In the genomic region with DNA sequence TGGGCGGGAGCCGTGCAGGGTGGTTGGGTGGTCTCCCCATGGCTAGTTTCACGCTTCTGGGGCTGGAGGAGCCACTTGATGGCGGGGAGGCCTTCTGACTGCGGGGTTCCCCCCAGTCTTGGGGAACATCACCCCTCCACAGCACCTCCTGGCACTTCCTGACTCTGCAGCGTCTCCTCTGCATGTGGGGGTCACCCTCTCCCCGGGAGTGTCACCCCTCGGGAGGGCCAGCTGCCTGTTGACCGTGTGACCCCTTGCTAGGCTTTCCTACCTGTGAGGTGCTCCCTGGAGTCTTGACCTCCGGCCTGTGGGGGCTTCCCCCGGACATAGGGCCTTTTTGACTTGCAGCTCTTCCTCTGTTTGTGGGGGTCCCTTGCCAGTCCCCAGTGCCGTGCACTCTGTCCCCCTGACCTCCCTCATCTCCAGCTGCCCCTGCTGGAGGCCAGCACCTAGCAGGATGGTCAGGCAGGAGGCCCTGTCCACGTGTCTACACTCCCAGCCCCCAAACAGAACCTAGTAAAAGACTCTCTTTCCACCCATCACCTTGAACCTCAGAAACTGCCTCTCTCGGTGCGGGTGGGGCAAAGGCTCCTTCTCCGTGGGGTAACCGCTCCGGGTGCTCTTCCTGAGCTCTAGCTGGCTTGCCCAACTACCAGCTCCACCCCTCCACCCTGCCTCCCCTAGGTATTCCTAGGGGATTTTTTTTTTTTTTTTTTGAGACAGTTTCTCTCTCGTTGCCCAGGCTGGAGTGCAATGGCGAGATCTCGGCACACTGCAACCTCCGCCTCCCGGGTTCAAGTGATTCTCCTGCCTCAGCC, we compare ENCODE assay signal across 8 cellular contexts. TPM values are rescaled to one million over a fixed set of nuclear protein-coding genes. Genes with fewer than 3 reads are reported as not detected.
A peak's percentile ranks its signal among the peaks of the same experiment; 100 is the strongest.
DNase-seq lines count a peak whose midpoint lies in the region; ATAC-seq, FAIRE-seq and TF ChIP-seq lines count a peak whose summit lies in the region.

No MANE protein-coding gene starts in this region.

- H3K4me2 ChIP-seq in BLaER1: peak overlapping the region; percentile 98
- peak overlapping the region; percentile 90 for H3K4me2 ChIP-seq in GM23338

- H3K9ac ChIP-seq in BLaER1 (peak overlapping the region; percentile 84), iPS-18a (ENCODE audit: low read length) (peak overlapping the region; percentile 31), stomach smooth muscle (ENCODE audit: low read length in 2 of 2) (peak overlapping the region; percentile 76 to 87)

- CTCF ChIA-PET in activated CD4-positive, alpha-beta memory T cell treated with anti-CD3 and anti-CD28 coated beads, Interleukin-2, amount 10 ng/mL, durations not matched to agents 7 days and 5 days (lab: Charles Lee): interaction anchor here (0.7 kb wide), 1 partner anchor 1850 kb away, joined by 3 read pairs; no protein-coding TSS in a partner anchor

- H3K36me3 ChIP-seq in BLaER1 (peaks cover 16% of the 10 kb centered on the region; the same call in 1 of the 2 replicates), GM23338 (ENCODE audit: insufficient read depth) (peaks cover 7% of the 10 kb centered on the region), iPS-18a (ENCODE audit: control insufficient read depth, low read depth, low read length) (no peaks in the 10 kb centered on the region), stomach smooth muscle (ENCODE audit: control insufficient read depth in 2 of 2, insufficient read depth in 2 of 2, low read length in 2 of 2) (no peaks in the 10 kb centered on the region)

- H3K27me3 ChIP-seq in BLaER1 (no peaks in the 10 kb centered on the region), GM23338 (ENCODE audit: insufficient read depth) (no peaks in the 10 kb centered on the region), iPS-18a (ENCODE audit: control insufficient read depth, insufficient read depth, low read length) (no peaks in the 10 kb centered on the region), stomach smooth muscle (ENCODE audit: control insufficient read depth in 1 of 2, insufficient read depth in 2 of 2, low read length in 2 of 2) (no peaks in the 10 kb centered on the region)

- H3K4me3 ChIP-seq in BLaER1 (peak overlapping the region; percentile 92), GM23338 (peak overlapping the region; percentile 91), iPS-18a (ENCODE audit: low read length) (peak overlapping the region; percentile 73), stomach smooth muscle (ENCODE audit: low read length in 2 of 2) (peak overlapping the region; percentile 88)

- POLR2A ChIA-PET in activated CD4-positive, alpha-beta memory T cell treated with anti-CD3 and anti-CD28 coated beads, Interleukin-2, amount 10 ng/mL, durations not matched to agents 7 days and 5 days (lab: Charles Lee): no interaction called here

- DNase-seq in GM23338 (ENCODE audit: low spot score) (no peak), frontal cortex (ENCODE audit: low spot score in 2 of 2) (no peak), pons (ENCODE audit: low spot score) (no peak)
- DNase-seq in activated CD4-positive, alpha-beta memory T cell treated with anti-CD3 and anti-CD28 coated beads, Interleukin-2, amount 10 ng/mL, durations not matched to agents 7 days and 5 days: no peak

- TF ChIP-seq CTCF in GM23338 (conservative IDR thresholded peaks at IDR 0.05; ENCODE audit: low read depth in 2 of 2): no peak

- H3K9me3 Mint-ChIP-seq in GM23338: peaks cover 22% of the 10 kb centered on the region
- peaks cover 6% of the 10 kb centered on the region for H3K9me3 Mint-ChIP-seq in activated CD4-positive, alpha-beta memory T cell treated with anti-CD3 and anti-CD28 coated beads, Interleukin-2, amount 10 ng/mL, durations not matched to agents 7 days and 5 days

- H3K4me3 Mint-ChIP-seq in GM23338: peak overlapping the region; percentile 85
- peak overlapping the region; percentile 61 for H3K4me3 Mint-ChIP-seq in activated CD4-positive, alpha-beta memory T cell treated with anti-CD3 and anti-CD28 coated beads, Interleukin-2, amount 10 ng/mL, durations not matched to agents 7 days and 5 days

- ATAC-seq in GM23338: no peak; the same call in 2 of the 3 replicates
- ATAC-seq in HG02571 (IDR thresholded peaks at IDR 0.05; ENCODE audit: unreplicated experiment): no peak

- H3K9me2 ChIP-seq in GM23338 (ENCODE audit: insufficient read depth): no peaks in the 10 kb centered on the region

- no peak overlapping the region; the same call in 1 of the 2 replicates for H3K27ac Mint-ChIP-seq in GM23338
- H3K27ac Mint-ChIP-seq in activated CD4-positive, alpha-beta memory T cell treated with anti-CD3 and anti-CD28 coated beads, Interleukin-2, amount 10 ng/mL, durations not matched to agents 7 days and 5 days: peak overlapping the region; percentile 40

- H3K27ac ChIP-seq in BLaER1 (peak overlapping the region; percentile 74), GM23338 (ENCODE audit: low read depth) (no peak overlapping the region), iPS-18a (ENCODE audit: low read length) (no peak overlapping the region), stomach smooth muscle (ENCODE audit: low read length) (no peak overlapping the region)

- H4K20me1 ChIP-seq in BLaER1: peaks cover 30% of the 10 kb centered on the region
- peaks cover 31% of the 10 kb centered on the region for H4K20me1 ChIP-seq in GM23338 (replicated peaks; ENCODE audit: insufficient read depth)

- peaks cover 10% of the 10 kb centered on the region for H3F3A ChIP-seq in GM23338 (replicated peaks; ENCODE audit: low read depth)

- H3K36me3 Mint-ChIP-seq in GM23338 (ENCODE audit: low read depth): peaks cover 19% of the 10 kb centered on the region
- no peaks in the 10 kb centered on the region for H3K36me3 Mint-ChIP-seq in activated CD4-positive, alpha-beta memory T cell treated with anti-CD3 and anti-CD28 coated beads, Interleukin-2, amount 10 ng/mL, durations not matched to agents 7 days and 5 days (ENCODE audit: low read depth)

- FAIRE-seq in frontal cortex (lab: Jason Lieb, UNC): no peak

- peaks cover 23% of the 10 kb centered on the region for H3K4me1 ChIP-seq in BLaER1
- peaks cover 40% of the 10 kb centered on the region for H3K4me1 ChIP-seq in GM23338 (ENCODE audit: insufficient read depth)
- H3K4me1 ChIP-seq in iPS-18a (ENCODE audit: control insufficient read depth, low read depth, low read length): peaks cover 4% of the 10 kb centered on the region
- peaks cover 14% of the 10 kb centered on the region for H3K4me1 ChIP-seq in stomach smooth muscle (ENCODE audit: control insufficient read depth, insufficient read depth, low read length)

- H3K9me3 ChIP-seq in BLaER1 (peaks cover 13% of the 10 kb centered on the region), iPS-18a (ENCODE audit: control insufficient read depth, low read depth, low read length) (no peaks in the 10 kb centered on the region), stomach smooth muscle (ENCODE audit: control insufficient read depth in 2 of 2, low read length in 2 of 2) (no peaks in the 10 kb centered on the region)

- peak overlapping the region; percentile 56; the same call in 1 of the 2 replicates for H2AFZ ChIP-seq in GM23338

- peaks cover 6% of the 10 kb centered on the region for H3K27me3 Mint-ChIP-seq in GM23338 (ENCODE audit: insufficient read depth, low read depth, poor library complexity)
- peaks cover 14% of the 10 kb centered on the region for H3K27me3 Mint-ChIP-seq in activated CD4-positive, alpha-beta memory T cell treated with anti-CD3 and anti-CD28 coated beads, Interleukin-2, amount 10 ng/mL, durations not matched to agents 7 days and 5 days

- peaks cover 43% of the 10 kb centered on the region for H3K4me1 Mint-ChIP-seq in GM23338
- peaks cover 16% of the 10 kb centered on the region for H3K4me1 Mint-ChIP-seq in activated CD4-positive, alpha-beta memory T cell treated with anti-CD3 and anti-CD28 coated beads, Interleukin-2, amount 10 ng/mL, durations not matched to agents 7 days and 5 days

- H3K79me2 ChIP-seq in GM23338 (replicated peaks; ENCODE audit: insufficient read depth): peaks cover 54% of the 10 kb centered on the region

TF ChIP-seq in GM23338, 12 proteins besides CTCF, POLR2A, EP300 and RAD21 (continues in another document):
- TF ChIP-seq EZH2phosphoT487 (IDR thresholded peaks at IDR 0.05; ENCODE audit: unreplicated experiment) (no peak), EZH2 (IDR thresholded peaks at IDR 0.05; ENCODE audit: low read depth, unreplicated experiment) (no peak), POLR2AphosphoS5 (IDR thresholded peaks at IDR 0.05; ENCODE audit: low read depth) (no peak), NANOG (IDR thresholded peaks at IDR 0.05; ENCODE audit: borderline replicate concordance) (no peak), ETS1 (IDR thresholded peaks at IDR 0.05) (no peak), ZNF114 (CRISPR knock-in tag; IDR thresholded peaks at IDR 0.05) (no peak), CREB1 (CRISPR knock-in tag; IDR thresholded peaks at IDR 0.05; ENCODE audit: low read depth) (no peak)

RNA-seq across cellular contexts. Expression of gene AACS, which starts 0.7 kb away (rescaled TPM):
- 64.4 and 64.5 TPM in 2 replicates for total RNA-seq in GM23338 (2014; rRNA removed; shearing (Covaris generic))
- polyA plus RNA-seq in GM23338 (2016; fragmentation: Nextera tagmentation; extraction: Ambion mirVana): 31.1 and 33.0 TPM in 2 replicates
- total RNA-seq in activated CD4-positive, alpha-beta memory T cell treated with anti-CD3 and anti-CD28 coated beads, Interleukin-2, amount 10 ng/mL, durations not matched to agents 7 days and 5 days: 10 to 100 TPM; 17.1 to 17.2 TPM
- total RNA-seq in frontal cortex: 28.1 TPM

Comparison
In these comparisons a context has a peak if more than half of its experiments do, and no peak if none do; other contexts are left out.
1. H3K9ac ChIP-seq: peak in every context shown above with its lines; median percentile 84 in BLaER1; 82 in stomach smooth muscle; 31 in iPS-18a.